In genomic region chr6:125310994-125311649, GRCh38 we compare ENCODE assay signal across 8 cellular contexts. TPM values are rescaled to one million over a fixed set of nuclear protein-coding genes. Genes with fewer than 3 reads are reported as not detected.
DNase-seq lines count a peak whose midpoint lies in the region; ATAC-seq, FAIRE-seq and TF ChIP-seq lines count a peak whose summit lies in the region.

No MANE protein-coding gene starts in this region.

- H3K27me3 ChIP-seq in MM.1S (replicated peaks; ENCODE audit: insufficient read depth, low read length): no peaks in the 10 kb centered on the region

- no peak overlapping the region for H3K9ac ChIP-seq in MM.1S (ENCODE audit: low read length)

- no peaks in the 10 kb centered on the region for H3K9me2 ChIP-seq in MM.1S (replicated peaks; ENCODE audit: insufficient read depth, low read length)

- H3K4me1 Mint-ChIP-seq in HFFc6 (ENCODE audit: low read depth): peaks cover 17% of the 10 kb centered on the region

- ATAC-seq in A549: peak; percentile 87 to 89

- H3K4me3 ChIP-seq in A549: no peak overlapping the region
- no peak overlapping the region for H3K4me3 ChIP-seq in MM.1S (ENCODE audit: low read length)

- no peaks in the 10 kb centered on the region for H3K36me3 ChIP-seq in MM.1S (replicated peaks; ENCODE audit: insufficient read depth, low read length)

- H3K9me3 Mint-ChIP-seq in HFFc6: no peaks in the 10 kb centered on the region

- no peak overlapping the region for H2AFZ ChIP-seq in MM.1S (ENCODE audit: low read length)

- POLR2A ChIA-PET in A549 (lab: Yijun Ruan, JAX): no interaction called here

- TF ChIP-seq EP300 in A549 (IDR thresholded peaks at IDR 0.05): no peak

- 49% methylated on average over 7 of the region's 7 CpGs for WGBS in A549 (ENCODE audit: missing lambda C conversion rate)

- no peak overlapping the region for H3K4me3 Mint-ChIP-seq in HFFc6

- no peak for TF ChIP-seq POLR2A in A549 (IDR thresholded peaks at IDR 0.05; ENCODE audit: low read length)

- DNase-seq in A549 (ENCODE audit: low read depth in 1 of 2, low spot score in 1 of 2): peak; percentile 30 to 63
- DNase-seq in HFFc6: peak; percentile 62
- peak; percentile 42 for DNase-seq in MM.1S
- DNase-seq in RPMI8226: peak; percentile 42
- peak; percentile 68 for DNase-seq in middle frontal gyrus (ENCODE audit: extremely low spot score, low spot score)
- DNase-seq in posterior cingulate gyrus: no peak

- TF ChIP-seq RAD21 in A549 (conservative IDR thresholded peaks at IDR 0.05 in 1 of 2, IDR thresholded peaks at IDR 0.05 in 1 of 2): peak; percentile 80

- CTCF ChIA-PET in A549 (lab: Yijun Ruan, JAX): interaction anchor here (0.6 to 11.4 kb wide), 26 partner anchors 10 to 1956 kb away, joined by 3 to 288 read pairs (median 4); partner anchors contain the start of genes HDDC2 and RNF146

- H3K27ac ChIP-seq in A549 (no peak overlapping the region), MM.1S (ENCODE audit: low read length) (no peak overlapping the region)

- no peak overlapping the region for H3K27ac Mint-ChIP-seq in HFFc6

- no peaks in the 10 kb centered on the region for H3F3A ChIP-seq in MM.1S (ENCODE audit: insufficient read depth, low read length)

- no peaks in the 10 kb centered on the region for H3K79me2 ChIP-seq in MM.1S (ENCODE audit: low read length)

- peak; percentile 66 for TF ChIP-seq CTCF in A549 (IDR thresholded peaks at IDR 0.05)
- peak; percentile 75 for TF ChIP-seq CTCF in GM12873 (IDR thresholded peaks at IDR 0.05; ENCODE audit: insufficient read depth, low read depth, low read length, missing control alignments)
- peak; percentile 87 for TF ChIP-seq CTCF in HFFc6 (IDR thresholded peaks at IDR 0.05)
- TF ChIP-seq CTCF in MM.1S (IDR thresholded peaks at IDR 0.05; ENCODE audit: low read length): peak; percentile 75

- H3K4me2 ChIP-seq in A549 (no peak overlapping the region), MM.1S (ENCODE audit: low read depth, low read length) (no peak overlapping the region)

- peaks cover 34% of the 10 kb centered on the region for H3K4me1 ChIP-seq in A549
- H3K4me1 ChIP-seq in MM.1S (ENCODE audit: low read length): no peaks in the 10 kb centered on the region

- H3K27me3 Mint-ChIP-seq in HFFc6 (ENCODE audit: insufficient read depth): peaks cover 4% of the 10 kb centered on the region

- H3K9me3 ChIP-seq in A549: no peaks in the 10 kb centered on the region
- H3K9me3 ChIP-seq in MM.1S (replicated peaks; ENCODE audit: insufficient read depth, low read length): no peaks in the 10 kb centered on the region

- intact Hi-C loops in posterior cingulate gyrus (cut with DNase I): loop anchor here (5.0 to 10.0 kb wide), 3 partner anchors 274 to 666 kb away; no protein-coding TSS in a partner anchor

- H3K36me3 Mint-ChIP-seq in HFFc6 (ENCODE audit: low read depth): no peaks in the 10 kb centered on the region

- no peaks in the 10 kb centered on the region for H4K20me1 ChIP-seq in MM.1S (ENCODE audit: insufficient read depth, low read length)

- no peak for FAIRE-seq in A549 (lab: Jason Lieb, UNC)
- peak; percentile 86 for FAIRE-seq in endometrium (lab: Jason Lieb, UNC)

TF ChIP-seq in A549, 52 proteins besides CTCF, POLR2A, EP300 and RAD21:
- peak; percentile 63 for TF ChIP-seq SMC3 (IDR thresholded peaks at IDR 0.05)
- TF ChIP-seq BCL3 (IDR thresholded peaks at IDR 0.05): no peak

RNA-seq across cellular contexts. Expression of gene HDDC2, which starts 9.4 kb away (rescaled TPM):
- polyA plus RNA-seq in A549 (2011; rRNA removed) (194 and 216 TPM in 2 replicates), A549 (2017; fragmentation: RNase III; extraction: RNeasy Plus Mini Kit Qiagen cat#74134 plus additional on column Dnase treatment) (104 to 108 TPM (median 107 TPM) in 3 replicates)
- 142 and 158 TPM in 2 replicates for polyA plus RNA-seq in A549 (2012; cell fraction: cytosol; rRNA removed)
- polyA plus RNA-seq in A549 (2012; cell fraction: nucleus; rRNA removed): 53.6 and 55.2 TPM in 2 replicates
- 45.8 and 63.6 TPM in 2 replicates for polyA minus RNA-seq in A549 (2011; rRNA and poly(A)+ RNA removed)
- total RNA-seq in HFFc6 (2021; fragmentation: NEBNext Ultra II Directional; extraction: Animal tissue kit (Norgen Biotek cat#: 25700)): 10 to 100 TPM; 50.0 to 59.3 (median 57.8) TPM

Comparison
In these comparisons a context has a peak if more than half of its experiments do, and no peak if none do; other contexts are left out.
1. DNase-seq: peak in A549 (2 of 2), HFFc6 (single experiment), MM.1S (single experiment), RPMI8226 (single experiment) and middle frontal gyrus (single experiment); none in posterior cingulate gyrus (0 of 10).
2. Peak in every context shown above with its lines, with median percentiles within 50 percentile points of each other: CTCF ChIP-seq.